ENCODE assay signal across 8 cellular contexts in the genomic region with DNA sequence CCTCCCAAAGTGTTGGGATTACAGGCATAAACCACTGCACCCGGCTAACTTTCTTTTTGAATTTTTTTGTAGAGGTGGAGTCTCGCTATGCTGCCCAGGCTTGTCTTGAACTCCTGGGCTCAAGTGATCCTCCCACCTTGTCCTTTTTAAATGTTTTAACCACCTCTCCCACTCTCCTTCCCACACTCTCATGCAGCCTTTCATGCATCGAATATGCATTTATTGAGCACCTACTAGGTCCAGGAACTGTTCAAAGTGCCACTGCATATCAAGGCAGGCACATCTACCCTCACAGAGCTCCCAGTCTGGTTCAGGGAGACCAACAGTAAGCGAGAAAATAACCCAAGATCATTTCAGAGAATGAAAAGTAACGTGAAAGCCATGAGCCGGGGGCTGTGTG. TPM values are rescaled to one million over a fixed set of nuclear protein-coding genes. Genes with fewer than 3 reads are reported as not detected.
DNase-seq lines count a peak whose midpoint lies in the region; ATAC-seq lines count a peak whose summit lies in the region.

No MANE protein-coding gene starts in this region.

- peak overlapping the region; percentile 95 for H3K27ac Mint-ChIP-seq in central memory CD8-positive, alpha-beta T cell (ENCODE audit: low read depth)
- H3K27ac Mint-ChIP-seq in naive thymus-derived CD4-positive, alpha-beta T cell: peak overlapping the region; percentile 72 to 96 (median 91)

- no peaks in the 10 kb centered on the region for H3K36me3 ChIP-seq in ACC112 (ENCODE audit: insufficient read depth, low read length)
- peaks cover 0 to 8% (median 0%) of the 10 kb centered on the region in 3 experiments for H3K36me3 ChIP-seq in naive thymus-derived CD4-positive, alpha-beta T cell (ENCODE audit: control insufficient read depth in 2 of 3, insufficient read depth in 3 of 3, low read length in 3 of 3)

- peaks cover 29% of the 10 kb centered on the region for H3K79me2 ChIP-seq in ACC112 (ENCODE audit: control insufficient read depth, insufficient read depth, low read length, unreplicated experiment)

- H3K27me3 Mint-ChIP-seq in central memory CD8-positive, alpha-beta T cell: no peaks in the 10 kb centered on the region
- no peaks in the 10 kb centered on the region for H3K27me3 Mint-ChIP-seq in naive thymus-derived CD4-positive, alpha-beta T cell

- no peak for ATAC-seq in central memory CD8-positive, alpha-beta T cell (replicated peaks; ENCODE audit: extremely low read depth, poor library complexity, severe bottlenecking)
- no peak for ATAC-seq in naive thymus-derived CD4-positive, alpha-beta T cell
- ATAC-seq in HG03378 (IDR thresholded peaks at IDR 0.05; ENCODE audit: unreplicated experiment): no peak
- no peak for ATAC-seq in GM21619 (IDR thresholded peaks at IDR 0.05; ENCODE audit: unreplicated experiment)
- no peak for ATAC-seq in GM18861 (IDR thresholded peaks at IDR 0.05; ENCODE audit: unreplicated experiment)
- ATAC-seq in GM18873 (IDR thresholded peaks at IDR 0.05; ENCODE audit: low FRiP score, unreplicated experiment): no peak

- H3K4me3 Mint-ChIP-seq in central memory CD8-positive, alpha-beta T cell: peak overlapping the region; percentile 93
- H3K4me3 Mint-ChIP-seq in naive thymus-derived CD4-positive, alpha-beta T cell: peak overlapping the region; percentile 72 to 99 (median 90)

- peaks cover 23% of the 10 kb centered on the region for H3K4me1 Mint-ChIP-seq in central memory CD8-positive, alpha-beta T cell
- peaks cover 20 to 35% (median 26%) of the 10 kb centered on the region in 7 donors for H3K4me1 Mint-ChIP-seq in naive thymus-derived CD4-positive, alpha-beta T cell

- intact Hi-C loops in naive thymus-derived CD4-positive, alpha-beta T cell (cut with micrococcal nuclease): loop anchor here in 1 of 2 donors (2.0 kb wide), 1 partner anchor 16 kb away; no protein-coding TSS in a partner anchor

- H3K9me3 ChIP-seq in naive thymus-derived CD4-positive, alpha-beta T cell (ENCODE audit: control insufficient read depth in 2 of 3, low read length in 3 of 3): no peaks in the 10 kb centered on the region

- peak overlapping the region; percentile 95 for H3K4me3 ChIP-seq in ACC112 (ENCODE audit: low read depth, low read length)
- peak overlapping the region; percentile 82 for H3K4me3 ChIP-seq in Jurkat, Clone E6-1 (ENCODE audit: low read length)
- peak overlapping the region; percentile 77 for H3K4me3 ChIP-seq in naive thymus-derived CD4-positive, alpha-beta T cell (ENCODE audit: low read length)

- POLR2A ChIA-PET in naive thymus-derived CD4-positive, alpha-beta T cell (lab: Charles Lee): interaction anchor here (0.7 to 1.0 kb wide), 2 partner anchors 26 to 98 kb away, joined by 3 read pairs; no protein-coding TSS in a partner anchor

- no peak overlapping the region for H3K27ac ChIP-seq in ACC112 (ENCODE audit: low read depth, low read length)
- H3K27ac ChIP-seq in naive thymus-derived CD4-positive, alpha-beta T cell (ENCODE audit: low read depth, low read length): peak overlapping the region; percentile 95

- CTCF ChIA-PET in naive thymus-derived CD4-positive, alpha-beta T cell (lab: Charles Lee): interaction anchor here (3.1 kb wide), 1 partner anchor 22 kb away, joined by 14 read pairs; no protein-coding TSS in a partner anchor

- DNase-seq in Jurkat, Clone E6-1 (ENCODE audit: low read depth, low spot score): no peak
- DNase-seq in central memory CD8-positive, alpha-beta T cell (ENCODE audit: low spot score in 2 of 2): no peak
- no peak for DNase-seq in naive thymus-derived CD4-positive, alpha-beta T cell

- peaks cover 11% of the 10 kb centered on the region for H3K36me3 Mint-ChIP-seq in central memory CD8-positive, alpha-beta T cell (ENCODE audit: insufficient read depth)
- peaks cover 0 to 13% (median 0%) of the 10 kb centered on the region in 5 donors for H3K36me3 Mint-ChIP-seq in naive thymus-derived CD4-positive, alpha-beta T cell

- no peaks in the 10 kb centered on the region for H3K4me1 ChIP-seq in ACC112 (ENCODE audit: control insufficient read depth, insufficient read depth, low read length, unreplicated experiment)
- peaks cover 4 to 16% of the 10 kb centered on the region in 2 donors for H3K4me1 ChIP-seq in naive thymus-derived CD4-positive, alpha-beta T cell (ENCODE audit: control insufficient read depth in 2 of 2, insufficient read depth in 2 of 2, low read length in 2 of 2)

- H3K27me3 ChIP-seq in ACC112 (ENCODE audit: insufficient read depth, low read length): no peaks in the 10 kb centered on the region
- H3K27me3 ChIP-seq in naive thymus-derived CD4-positive, alpha-beta T cell (ENCODE audit: control insufficient read depth in 2 of 2, insufficient read depth in 2 of 2, low read length in 2 of 2): no peaks in the 10 kb centered on the region

- no peaks in the 10 kb centered on the region for H3K9me3 Mint-ChIP-seq in central memory CD8-positive, alpha-beta T cell
- H3K9me3 Mint-ChIP-seq in naive thymus-derived CD4-positive, alpha-beta T cell: peaks cover 0 to 2% (median 0%) of the 10 kb centered on the region in 11 donors

- no peak overlapping the region for H2AFZ ChIP-seq in ACC112 (ENCODE audit: low read length, unreplicated experiment)

RNA-seq across cellular contexts. Expression of gene TICAM1, which starts 1.2 kb away (rescaled TPM):
- polyA plus RNA-seq in Jurkat, Clone E6-1 (2012; ENCODE audit: insufficient read depth, insufficient read length): 10.2 TPM
- 10 to 100 TPM; 12.5 to 28.4 (median 16.5) TPM for total RNA-seq in naive thymus-derived CD4-positive, alpha-beta T cell
- polyA plus RNA-seq in naive thymus-derived CD4-positive, alpha-beta T cell: 10 to 100 TPM in 1 of 2 donors, 1 to 10 TPM in 1; 3.8 to 14.3 TPM

RNA-seq across cellular contexts. Expression of gene PLIN3, which starts 37.1 kb away (rescaled TPM):
- polyA plus RNA-seq in Jurkat, Clone E6-1 (2012; ENCODE audit: insufficient read depth, insufficient read length): 29.5 TPM
- total RNA-seq in naive thymus-derived CD4-positive, alpha-beta T cell: 10 to 100 TPM; 12.8 to 38.2 (median 32.0) TPM
- polyA plus RNA-seq in naive thymus-derived CD4-positive, alpha-beta T cell: 10 to 100 TPM; 22.1 to 33.1 TPM

RNA-seq across cellular contexts. Expression of gene FEM1A, which starts 38.8 kb away (rescaled TPM):
- 0.86 TPM for polyA plus RNA-seq in Jurkat, Clone E6-1 (2012; ENCODE audit: insufficient read depth, insufficient read length)
- 10 to 100 TPM; 10.2 to 17.2 (median 14.4) TPM for total RNA-seq in naive thymus-derived CD4-positive, alpha-beta T cell
- 1 to 10 TPM; 2.4 to 6.3 TPM for polyA plus RNA-seq in naive thymus-derived CD4-positive, alpha-beta T cell
